ENCODE assay signal across 22 cellular contexts in genomic region chrX:54708404-54708803, GRCh38.
"Had no signal": no experiment of that assay in that cellular context is flagged by ENCODE, and none has a peak within 500 bp of the region (broad histone marks: within the 10 kb centered on the region; RNA-seq: fewer than 3 reads in every experiment).

No MANE protein-coding gene starts in this region.

- H3K27ac ChIP-seq: KMS-11, RWPE1 had no signal

- H3K4me3 Mint-ChIP-seq: IgD-negative memory B cell had no signal

- H3K9me3 Mint-ChIP-seq: IgD-negative memory B cell had no signal

- DNase-seq: Kasumi-1; MM.1S; NCI-H1105; NCI-H1417; NCI-H1436 treated with DMSO at 0.1 percent for 48 hours; NCI-H1694; NCI-H187 treated with DMSO at 0.1 percent for 48 hours; NCI-H2029 treated with DMSO at 0.1 percent for 48 hours; NCI-H2107; NCI-H2227 treated with DMSO at 0.1 percent for 48 hours; NCI-H524; NCI-H526 treated with DMSO at 0.1 percent for 48 hours; NCI-H748 treated with DMSO at 0.1 percent for 48 hours; NK-92 treated with Interleukin-12 subunit alpha and Interleukin-12 subunit beta, amount 100 ng/mL, for 24 hours; SK-N-SH; SW 1271 had no signal

- ATAC-seq: K562, Panc1, PC-3 had no signal

- H3K36me3 Mint-ChIP-seq: IgD-negative memory B cell had no signal

- H3K9me3 ChIP-seq: SK-N-SH had no signal

- H3K4me3 ChIP-seq: K562 had no signal

- H3K27ac Mint-ChIP-seq: IgD-negative memory B cell had no signal

- H3K4me1 Mint-ChIP-seq: IgD-negative memory B cell had no signal

- FAIRE-seq: K562 had no signal
